Comparison of ENCODE assay signal across 1 cellular context in genomic region chr7:47551550-47552121, GRCh38.
TF ChIP-seq lines count a peak whose summit lies in the region.

No MANE protein-coding gene starts in this region.

TF ChIP-seq in H1, 55 proteins besides CTCF, POLR2A, EP300 and RAD21 (continued from another document):
- TF ChIP-seq RNF2 (IDR thresholded peaks at IDR 0.05; ENCODE audit: borderline replicate concordance, low read depth, low read length, missing control alignments, poor library complexity, severe bottlenecking) (no peak), MAFK (IDR thresholded peaks at IDR 0.05; ENCODE audit: low read depth, low read length) (no peak), ZNF274 (IDR thresholded peaks at IDR 0.05; ENCODE audit: borderline replicate concordance, extremely low read depth, low read length) (no peak), SRF (IDR thresholded peaks at IDR 0.05; ENCODE audit: low read depth, low read length) (no peak), HDAC2 (IDR thresholded peaks at IDR 0.05; ENCODE audit: borderline replicate concordance in 1 of 2, low read depth in 2 of 2, low read length in 2 of 2) (no peak), E2F6 (IDR thresholded peaks at IDR 0.05) (no peak), POLR2AphosphoS5 (IDR thresholded peaks at IDR 0.05; ENCODE audit: low read depth, low read length) (no peak)
